In genomic region chr22:45534339-45535192, GRCh38 we compare ENCODE assay signal across 13 cellular contexts. TPM values are rescaled to one million over a fixed set of nuclear protein-coding genes. Genes with fewer than 3 reads are reported as not detected.
DNase-seq lines count a peak whose midpoint lies in the region; ATAC-seq lines count a peak whose summit lies in the region.
"Had no signal": no experiment of that assay in that cellular context is flagged by ENCODE, and none has a peak within 500 bp of the region (broad histone marks: within the 10 kb centered on the region; RNA-seq: fewer than 3 reads in every experiment).

No MANE protein-coding gene starts in this region.

- H2BK5ac ChIP-seq in mesenchymal stem cell (ENCODE audit: low read depth, low read length, poor library complexity, severe bottlenecking): no peak overlapping the region

- H3K36me3 ChIP-seq in SK-N-MC (ENCODE audit: insufficient read depth, low read length): peaks cover 23% of the 10 kb centered on the region
- H3K36me3 ChIP-seq in mesenchymal stem cell (ENCODE audit: control insufficient read depth in 1 of 2, insufficient read depth in 2 of 2, low read depth in 1 of 2, low read length in 2 of 2): peaks cover 46 to 87% of the 10 kb centered on the region in 2 experiments

- H2BK12ac ChIP-seq in mesenchymal stem cell (ENCODE audit: low read length in 2 of 2): peak overlapping the region in 1 of 2 experiments; percentile 69

- peak overlapping the region; percentile 14 for H2AK5ac ChIP-seq in mesenchymal stem cell (ENCODE audit: low read length, severe bottlenecking)

- DNase-seq in right cardiac atrium (peak in 2 of 3 donors; percentile 17 to 19), cardiac septum (ENCODE audit: low spot score) (no peak), SK-N-MC (ENCODE audit: low read depth, low spot score) (no peak), mesenchymal stem cell (peak; percentile 33), NCI-H774 (lab: John Stamatoyannopoulos, UW) (no peak)
- DNase-seq in stimulated activated CD4-positive, alpha-beta T cell treated with anti-CD3 and anti-CD28 coated beads, Interleukin-4, amount 100 ng/mL, for 24 hours: no peak
- DNase-seq: activated naive CD8-positive, alpha-beta T cell treated with anti-CD3 and anti-CD28 coated beads, Interleukin-2, amount 50 U/mL, for 24 hours; effector CD8-positive, alpha-beta T cell; mammary epithelial cell; MV-4-11; substantia nigra had no signal

- no peak overlapping the region for H2AFZ ChIP-seq in mesenchymal stem cell (ENCODE audit: low read depth, low read length)

- peak overlapping the region in 1 of 2 experiments; percentile 43 for H3K23ac ChIP-seq in mesenchymal stem cell (ENCODE audit: low read length in 2 of 2)

- intact Hi-C loops in right cardiac atrium (cut with DNase I): no loop called here
- intact Hi-C loops in cardiac septum (cut with DNase I): no loop called here

- WGBS in right cardiac atrium: 68% methylated on average over 4 of the region's 4 CpGs
- 87% methylated on average over 3 of the region's 4 CpGs for WGBS in mesenchymal stem cell

- no peak overlapping the region for H3K18ac ChIP-seq in mesenchymal stem cell (ENCODE audit: low read depth in 1 of 2, low read length in 2 of 2)

- H3K27me3 ChIP-seq in right cardiac atrium (ENCODE audit: control insufficient read depth, insufficient read depth): no peaks in the 10 kb centered on the region
- H3K27me3 ChIP-seq in mesenchymal stem cell (ENCODE audit: control insufficient read depth in 1 of 2, insufficient read depth in 1 of 2, low read length in 2 of 2): no peaks in the 10 kb centered on the region

- H3K4me2 ChIP-seq in mesenchymal stem cell (ENCODE audit: low read length, poor library complexity, severe bottlenecking): no peak overlapping the region

- H3K79me1 ChIP-seq in mesenchymal stem cell (replicated peaks; ENCODE audit: low read length, poor library complexity, severe bottlenecking): peaks cover 9% of the 10 kb centered on the region

- H3K9me3 ChIP-seq in right cardiac atrium (ENCODE audit: control insufficient read depth, low read length): no peaks in the 10 kb centered on the region
- no peaks in the 10 kb centered on the region for H3K9me3 ChIP-seq in SK-N-MC (ENCODE audit: low read depth, low read length)
- no peaks in the 10 kb centered on the region for H3K9me3 ChIP-seq in mesenchymal stem cell (ENCODE audit: control insufficient read depth, low read length)

- H4K8ac ChIP-seq in mesenchymal stem cell (ENCODE audit: low read length): no peak overlapping the region

- no peak overlapping the region for H3K14ac ChIP-seq in mesenchymal stem cell (ENCODE audit: low read length in 2 of 2)

- H3K4ac ChIP-seq in mesenchymal stem cell (ENCODE audit: low read depth in 1 of 2, low read length in 2 of 2): no peak overlapping the region

- no peak for ATAC-seq in right cardiac atrium
- ATAC-seq in HG03135 (IDR thresholded peaks at IDR 0.05; ENCODE audit: unreplicated experiment): no peak
- ATAC-seq in GM18511 (IDR thresholded peaks at IDR 0.05; ENCODE audit: unreplicated experiment): no peak
- ATAC-seq: activated naive CD8-positive, alpha-beta T cell treated with anti-CD3 and anti-CD28 coated beads, Interleukin-2, amount 50 U/mL, for 24 hours had no signal

- H3K9ac ChIP-seq in SK-N-MC (ENCODE audit: insufficient read length): no peak overlapping the region
- H3K9ac ChIP-seq in mesenchymal stem cell (ENCODE audit: low read length): no peak overlapping the region

- H3K27ac ChIP-seq in right cardiac atrium (ENCODE audit: low read length) (no peak overlapping the region), SK-N-MC (peak overlapping the region; percentile 39; the same call in 1 of the 2 replicates), mesenchymal stem cell (ENCODE audit: low read length, poor library complexity, severe bottlenecking) (no peak overlapping the region)

- no peak overlapping the region for H4K91ac ChIP-seq in mesenchymal stem cell (ENCODE audit: low read length)

- H3K4me3 ChIP-seq in right cardiac atrium (ENCODE audit: low read length) (no peak overlapping the region), SK-N-MC (no peak overlapping the region), mesenchymal stem cell (ENCODE audit: insufficient read depth in 1 of 2, low read depth in 1 of 2, low read length in 2 of 2) (no peak overlapping the region)

- H3K4me1 ChIP-seq in right cardiac atrium (ENCODE audit: control insufficient read depth, insufficient read depth, low read length) (peaks cover 3% of the 10 kb centered on the region), mesenchymal stem cell (ENCODE audit: control insufficient read depth, insufficient read depth, low read depth, low read length) (peaks cover 33% of the 10 kb centered on the region)

- H2BK15ac ChIP-seq in mesenchymal stem cell (ENCODE audit: low read depth, poor library complexity, severe bottlenecking): no peak overlapping the region

- H2BK120ac ChIP-seq in mesenchymal stem cell (ENCODE audit: low read depth, low read length): no peak overlapping the region

RNA-seq across cellular contexts. Expression of gene FBLN1, which starts 31.9 kb away (rescaled TPM):
- total RNA-seq in right cardiac atrium: 100 to 1,000 TPM; 286 to 456 (median 397) TPM
- polyA plus RNA-seq in right cardiac atrium: 228 TPM
- total RNA-seq in cardiac septum: 70.1 TPM
- 190 TPM for polyA plus RNA-seq in mesenchymal stem cell (2013, experiment 1 of 2)
- polyA plus RNA-seq in mesenchymal stem cell (2013, experiment 2 of 2): 191 TPM

Comparison
In these comparisons a context has a peak if more than half of its experiments do, and no peak if none do; other contexts are left out.
1. DNase-seq: peak in right cardiac atrium (2 of 3) and mesenchymal stem cell (single experiment); none in cardiac septum (single experiment), SK-N-MC (single experiment), stimulated activated CD4-positive, alpha-beta T cell treated with anti-CD3 and anti-CD28 coated beads, Interleukin-4, amount 100 ng/mL, for 24 hours (single experiment) and NCI-H774 (single experiment).